ENCODE assay signal across 9 cellular contexts in genomic region chr6:40328376-40328987, GRCh38.
A peak's percentile ranks its signal among the peaks of the same experiment; 100 is the strongest.
DNase-seq lines count a peak whose midpoint lies in the region; ATAC-seq, FAIRE-seq and TF ChIP-seq lines count a peak whose summit lies in the region.
"Had no signal": no experiment of that assay in that cellular context is flagged by ENCODE, and none has a peak within 500 bp of the region (broad histone marks: within the 10 kb centered on the region; RNA-seq: fewer than 3 reads in every experiment).

No MANE protein-coding gene starts in this region.

- no peak for ATAC-seq in SK-N-SH treated with all-trans-retinoic acid at 6 μM for 48 hours
- ATAC-seq in activated naive CD8-positive, alpha-beta T cell treated with anti-CD3 and anti-CD28 coated beads, Interleukin-2, amount 50 U/mL, for 24 hours = no peak
- peak; percentile 98 for ATAC-seq in left lobe of liver
- ATAC-seq in GM18861 (IDR thresholded peaks at IDR 0.05; ENCODE audit: unreplicated experiment) = no peak

- H3K36me3 Mint-ChIP-seq in activated naive CD8-positive, alpha-beta T cell treated with anti-CD3 and anti-CD28 coated beads, Interleukin-2, amount 50 U/mL, for 24 hours (ENCODE audit: low read depth) = no peaks in the 10 kb centered on the region
- H3K36me3 Mint-ChIP-seq: CD4-positive, CD25-positive, alpha-beta regulatory T cell had no signal

- H3K27ac Mint-ChIP-seq in activated naive CD8-positive, alpha-beta T cell treated with anti-CD3 and anti-CD28 coated beads, Interleukin-2, amount 50 U/mL, for 24 hours = no peak overlapping the region

- no peak for TF ChIP-seq POLR2A in testis (IDR thresholded peaks at IDR 0.05)
- TF ChIP-seq POLR2A in H54 (IDR thresholded peaks at IDR 0.05; ENCODE audit: low read depth, low read length) = no peak

- 53% methylated on average over 12 of the region's 12 CpGs for WGBS in SK-N-SH (ENCODE audit: low lambda C conversion rate)
- WGBS in testis, 2 donors = 68 to 71% methylated on average over 12 of the region's 12 CpGs

- DNase-seq in SK-N-SH (peak; percentile 63), NCI-H526 treated with DMSO at 0.1 percent for 48 hours (lab: John Stamatoyannopoulos, UW) (peak; percentile 50), left lobe of liver (ENCODE audit: low spot score) (peak; percentile 69), testis (peak; percentile 44), H54 (ENCODE audit: insufficient read length, low spot score) (no peak)
- DNase-seq in activated naive CD8-positive, alpha-beta T cell treated with anti-CD3 and anti-CD28 coated beads, Interleukin-2, amount 50 U/mL, for 24 hours = peak; percentile 27

- H3K9me3 ChIP-seq in SK-N-SH (no peaks in the 10 kb centered on the region), testis (no peaks in the 10 kb centered on the region)

- H3K4me2 ChIP-seq in SK-N-SH = no peak overlapping the region

- no peaks in the 10 kb centered on the region for H3K9me2 ChIP-seq in SK-N-SH

- no peak overlapping the region for H3K4me3 Mint-ChIP-seq in activated naive CD8-positive, alpha-beta T cell treated with anti-CD3 and anti-CD28 coated beads, Interleukin-2, amount 50 U/mL, for 24 hours
- H3K4me3 Mint-ChIP-seq: CD4-positive, CD25-positive, alpha-beta regulatory T cell had no signal

- H3F3A ChIP-seq in SK-N-SH (replicated peaks; ENCODE audit: insufficient read depth) = no peaks in the 10 kb centered on the region

- CTCF ChIA-PET in SK-N-SH (lab: Yijun Ruan, JAX) = interaction anchor here (0.6 to 6.2 kb wide), 35 partner anchors 8 to 699 kb away, joined by 3 to 65 read pairs (median 4); partner anchors contain the start of gene LRFN2

- H3K4me1 ChIP-seq in SK-N-SH (ENCODE audit: control insufficient read depth in 1 of 2, insufficient read depth in 2 of 2, low read depth in 1 of 2, low read length in 1 of 2) = peaks cover 0 to 7% of the 10 kb centered on the region in 2 experiments; a peak in 1 of 4 replicates
- H3K4me1 ChIP-seq in testis = no peaks in the 10 kb centered on the region

- POLR2A ChIA-PET in SK-N-SH (lab: Yijun Ruan, JAX) = no interaction called here

- FAIRE-seq in H54 (lab: Jason Lieb, UNC) = no peak

- no peak overlapping the region for H2AFZ ChIP-seq in SK-N-SH (ENCODE audit: low read depth)

- no peaks in the 10 kb centered on the region for H3K36me3 ChIP-seq in SK-N-SH (replicated peaks in 1 of 2; ENCODE audit: control insufficient read depth in 1 of 2, insufficient read depth in 2 of 2, low read length in 1 of 2)
- H3K36me3 ChIP-seq in testis (ENCODE audit: low read depth, missing control alignments) = no peaks in the 10 kb centered on the region

- no peaks in the 10 kb centered on the region for H4K20me1 ChIP-seq in SK-N-SH (ENCODE audit: insufficient read depth)

- H3K4me1 Mint-ChIP-seq in activated naive CD8-positive, alpha-beta T cell treated with anti-CD3 and anti-CD28 coated beads, Interleukin-2, amount 50 U/mL, for 24 hours = no peaks in the 10 kb centered on the region
- H3K4me1 Mint-ChIP-seq: CD4-positive, CD25-positive, alpha-beta regulatory T cell had no signal

- TF ChIP-seq RAD21 in SK-N-SH (IDR thresholded peaks at IDR 0.05; ENCODE audit: low read length) = peak; percentile 72

- TF ChIP-seq CTCF in SK-N-SH (IDR thresholded peaks at IDR 0.05) = peak; percentile 39; the same call in 1 of the 2 replicates
- TF ChIP-seq CTCF in testis (IDR thresholded peaks at IDR 0.05) = peak; percentile 15 to 42 (median 19)

- H3K27ac ChIP-seq in SK-N-SH (ENCODE audit: low read depth in 2 of 2, low read length in 1 of 2) (no peak overlapping the region), testis (no peak overlapping the region)

- H3K27me3 ChIP-seq in SK-N-SH (ENCODE audit: insufficient read depth) (no peaks in the 10 kb centered on the region), testis (no peaks in the 10 kb centered on the region)

- H3K4me3 ChIP-seq in SK-N-SH (ENCODE audit: low read depth in 2 of 2, low read length in 1 of 2) (no peak overlapping the region; a peak in 1 of 4 replicates), testis (no peak overlapping the region)

- intact Hi-C loops in testis (cut with DNase I; ENCODE audit: low total_unique reads) = no loop called here

- no peaks in the 10 kb centered on the region for H3K9me3 Mint-ChIP-seq in activated naive CD8-positive, alpha-beta T cell treated with anti-CD3 and anti-CD28 coated beads, Interleukin-2, amount 50 U/mL, for 24 hours
- H3K9me3 Mint-ChIP-seq: CD4-positive, CD25-positive, alpha-beta regulatory T cell had no signal

- TF ChIP-seq EP300 in SK-N-SH (IDR thresholded peaks at IDR 0.05; ENCODE audit: borderline replicate concordance in 1 of 2, low read depth in 1 of 2, low read length in 1 of 2) = no peak

- peaks cover 21% of the 10 kb centered on the region for H3K27me3 Mint-ChIP-seq in activated naive CD8-positive, alpha-beta T cell treated with anti-CD3 and anti-CD28 coated beads, Interleukin-2, amount 50 U/mL, for 24 hours

- H3K79me2 ChIP-seq in SK-N-SH (ENCODE audit: insufficient read depth) = no peaks in the 10 kb centered on the region

- no peak overlapping the region for H3K9ac ChIP-seq in SK-N-SH

TF ChIP-seq in SK-N-SH, 30 proteins besides CTCF, POLR2A, EP300 and RAD21:
- TF ChIP-seq GABPA (IDR thresholded peaks at IDR 0.05; ENCODE audit: low read depth) (no peak), SMC3 (IDR thresholded peaks at IDR 0.05; ENCODE audit: low read depth, low read length) (peak; percentile 46), FOXJ3 (CRISPR knock-in tag; IDR thresholded peaks at IDR 0.05) (no peak)

TF ChIP-seq in SK-N-SH treated with all-trans-retinoic acid at 6 μM for 48 hours, 23 proteins besides CTCF, POLR2A, EP300 and RAD21:
- no peak for TF ChIP-seq BACH2 (CRISPR knock-in tag; IDR thresholded peaks at IDR 0.05; ENCODE audit: borderline replicate concordance)
